1 cellular context compared by ENCODE assay signal in the genomic region with DNA sequence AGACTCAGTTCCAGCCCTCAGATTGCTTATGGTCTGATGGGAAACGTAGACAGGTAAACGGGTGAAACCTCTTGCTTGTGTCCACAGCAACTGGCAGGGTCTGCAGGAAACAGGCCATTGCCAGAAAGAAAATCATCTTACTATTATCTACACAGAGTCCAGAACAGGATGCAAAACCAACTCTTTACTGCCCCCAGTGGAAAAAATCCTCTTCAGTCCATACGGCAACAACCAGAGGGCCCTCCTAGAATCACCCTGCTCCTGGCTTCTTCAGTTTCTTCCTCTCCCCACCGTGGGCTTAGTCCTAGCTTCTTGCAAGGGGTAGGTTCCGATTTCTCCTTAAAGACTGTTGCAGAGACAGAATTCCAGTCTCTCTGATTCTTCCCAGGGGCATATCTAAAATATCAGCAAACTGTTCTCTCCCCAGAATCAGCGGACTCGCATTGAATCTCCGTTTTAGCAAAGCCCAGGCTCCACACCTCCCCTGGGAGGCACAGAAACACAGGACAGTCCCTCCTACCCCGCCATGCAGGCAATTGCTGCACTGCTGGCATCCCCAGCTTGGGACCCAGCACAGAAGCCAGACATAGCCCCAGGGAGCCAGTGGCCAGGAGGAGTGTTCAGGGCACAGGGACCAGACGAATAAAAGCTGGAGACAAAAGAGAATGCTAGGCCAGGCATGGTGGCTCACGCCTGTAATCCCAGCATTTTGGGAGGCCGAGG.
TF ChIP-seq lines count a peak whose summit lies in the region.

No MANE protein-coding gene starts in this region.

TF ChIP-seq in HepG2, 621 proteins besides CTCF, POLR2A, EP300 and RAD21 (continued from another document):
- TF ChIP-seq, protein P1, sequence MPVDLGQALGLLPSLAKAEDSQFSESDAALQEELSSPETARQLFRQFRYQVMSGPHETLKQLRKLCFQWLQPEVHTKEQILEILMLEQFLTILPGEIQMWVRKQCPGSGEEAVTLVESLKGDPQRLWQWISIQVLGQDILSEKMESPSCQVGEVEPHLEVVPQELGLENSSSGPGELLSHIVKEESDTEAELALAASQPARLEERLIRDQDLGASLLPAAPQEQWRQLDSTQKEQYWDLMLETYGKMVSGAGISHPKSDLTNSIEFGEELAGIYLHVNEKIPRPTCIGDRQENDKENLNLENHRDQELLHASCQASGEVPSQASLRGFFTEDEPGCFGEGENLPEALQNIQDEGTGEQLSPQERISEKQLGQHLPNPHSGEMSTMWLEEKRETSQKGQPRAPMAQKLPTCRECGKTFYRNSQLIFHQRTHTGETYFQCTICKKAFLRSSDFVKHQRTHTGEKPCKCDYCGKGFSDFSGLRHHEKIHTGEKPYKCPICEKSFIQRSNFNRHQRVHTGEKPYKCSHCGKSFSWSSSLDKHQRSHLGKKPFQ (CRISPR knock-in tag; IDR thresholded peaks at IDR 0.05; ENCODE audit: insufficient replicate concordance), result no peak
- TF ChIP-seq ZNF292 (CRISPR knock-in tag; IDR thresholded peaks at IDR 0.05; ENCODE audit: borderline replicate concordance, low read depth) (no peak), BRD4 (CRISPR knock-in tag; IDR thresholded peaks at IDR 0.05) (no peak), TBX2 (CRISPR knock-in tag; IDR thresholded peaks at IDR 0.05; ENCODE audit: borderline replicate concordance) (no peak), ELF3 (CRISPR knock-in tag; IDR thresholded peaks at IDR 0.05) (0 out of 2 replicates have a peak, but pooled peaks have one; percentile 24), ZNF143 (CRISPR knock-in tag; IDR thresholded peaks at IDR 0.05) (no peak), SRY (CRISPR knock-in tag; IDR thresholded peaks at IDR 0.05) (no peak), MED1 (CRISPR knock-in tag; IDR thresholded peaks at IDR 0.05) (0 out of 2 replicates have a peak, but pooled peaks have one; percentile 15), HNRNPK (IDR thresholded peaks at IDR 0.05; ENCODE audit: low read depth, low read length, poor library complexity, severe bottlenecking) (no peak), PHF20 (CRISPR knock-in tag; IDR thresholded peaks at IDR 0.05) (no peak), STAG1 (CRISPR knock-in tag; IDR thresholded peaks at IDR 0.05) (peak; percentile 71), GATA4 (IDR thresholded peaks at IDR 0.05; ENCODE audit: borderline replicate concordance, low read depth) (no peak), ZNF772 (CRISPR knock-in tag; IDR thresholded peaks at IDR 0.05) (0 out of 2 replicates have a peak, but pooled peaks have one; percentile 29), ARNTL (CRISPR knock-in tag; IDR thresholded peaks at IDR 0.05) (no peak), SMC3 (IDR thresholded peaks at IDR 0.05; ENCODE audit: low read length) (peak; percentile 47; the same call in 1 of the 2 replicates), ZNF619 (CRISPR knock-in tag; IDR thresholded peaks at IDR 0.05) (0 out of 2 replicates have a peak, but pooled peaks have one; percentile 50), GATAD2A (CRISPR knock-in tag; IDR thresholded peaks at IDR 0.05) (no peak), CBFB (CRISPR knock-in tag; IDR thresholded peaks at IDR 0.05) (no peak), ZNF660 (CRISPR knock-in tag; IDR thresholded peaks at IDR 0.05; ENCODE audit: borderline replicate concordance, low read depth) (no peak), CAMTA2 (CRISPR knock-in tag; IDR thresholded peaks at IDR 0.05; ENCODE audit: borderline replicate concordance) (no peak), SATB2 (CRISPR knock-in tag; IDR thresholded peaks at IDR 0.05) (no peak), TEAD3 (CRISPR knock-in tag; optimal IDR thresholded peaks at IDR 0.05; ENCODE audit: borderline replicate concordance) (peak; percentile 99), ZNF841 (CRISPR knock-in tag; IDR thresholded peaks at IDR 0.05; ENCODE audit: borderline replicate concordance) (no peak), ZNF337 (CRISPR knock-in tag; IDR thresholded peaks at IDR 0.05; ENCODE audit: borderline replicate concordance, low read depth) (no peak)
- TF ChIP-seq, protein P2, sequence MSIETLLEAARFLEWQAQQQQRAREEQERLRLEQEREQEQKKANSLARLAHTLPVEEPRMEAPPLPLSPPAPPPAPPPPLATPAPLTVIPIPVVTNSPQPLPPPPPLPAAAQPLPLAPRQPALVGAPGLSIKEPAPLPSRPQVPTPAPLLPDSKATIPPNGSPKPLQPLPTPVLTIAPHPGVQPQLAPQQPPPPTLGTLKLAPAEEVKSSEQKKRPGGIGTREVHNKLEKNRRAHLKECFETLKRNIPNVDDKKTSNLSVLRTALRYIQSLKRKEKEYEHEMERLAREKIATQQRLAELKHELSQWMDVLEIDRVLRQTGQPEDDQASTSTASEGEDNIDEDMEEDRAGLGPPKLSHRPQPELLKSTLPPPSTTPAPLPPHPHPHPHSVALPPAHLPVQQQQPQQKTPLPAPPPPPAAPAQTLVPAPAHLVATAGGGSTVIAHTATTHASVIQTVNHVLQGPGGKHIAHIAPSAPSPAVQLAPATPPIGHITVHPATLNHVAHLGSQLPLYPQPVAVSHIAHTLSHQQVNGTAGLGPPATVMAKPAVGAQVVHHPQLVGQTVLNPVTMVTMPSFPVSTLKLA (IDR thresholded peaks at IDR 0.05), result no peak
- TF ChIP-seq, protein P3, sequence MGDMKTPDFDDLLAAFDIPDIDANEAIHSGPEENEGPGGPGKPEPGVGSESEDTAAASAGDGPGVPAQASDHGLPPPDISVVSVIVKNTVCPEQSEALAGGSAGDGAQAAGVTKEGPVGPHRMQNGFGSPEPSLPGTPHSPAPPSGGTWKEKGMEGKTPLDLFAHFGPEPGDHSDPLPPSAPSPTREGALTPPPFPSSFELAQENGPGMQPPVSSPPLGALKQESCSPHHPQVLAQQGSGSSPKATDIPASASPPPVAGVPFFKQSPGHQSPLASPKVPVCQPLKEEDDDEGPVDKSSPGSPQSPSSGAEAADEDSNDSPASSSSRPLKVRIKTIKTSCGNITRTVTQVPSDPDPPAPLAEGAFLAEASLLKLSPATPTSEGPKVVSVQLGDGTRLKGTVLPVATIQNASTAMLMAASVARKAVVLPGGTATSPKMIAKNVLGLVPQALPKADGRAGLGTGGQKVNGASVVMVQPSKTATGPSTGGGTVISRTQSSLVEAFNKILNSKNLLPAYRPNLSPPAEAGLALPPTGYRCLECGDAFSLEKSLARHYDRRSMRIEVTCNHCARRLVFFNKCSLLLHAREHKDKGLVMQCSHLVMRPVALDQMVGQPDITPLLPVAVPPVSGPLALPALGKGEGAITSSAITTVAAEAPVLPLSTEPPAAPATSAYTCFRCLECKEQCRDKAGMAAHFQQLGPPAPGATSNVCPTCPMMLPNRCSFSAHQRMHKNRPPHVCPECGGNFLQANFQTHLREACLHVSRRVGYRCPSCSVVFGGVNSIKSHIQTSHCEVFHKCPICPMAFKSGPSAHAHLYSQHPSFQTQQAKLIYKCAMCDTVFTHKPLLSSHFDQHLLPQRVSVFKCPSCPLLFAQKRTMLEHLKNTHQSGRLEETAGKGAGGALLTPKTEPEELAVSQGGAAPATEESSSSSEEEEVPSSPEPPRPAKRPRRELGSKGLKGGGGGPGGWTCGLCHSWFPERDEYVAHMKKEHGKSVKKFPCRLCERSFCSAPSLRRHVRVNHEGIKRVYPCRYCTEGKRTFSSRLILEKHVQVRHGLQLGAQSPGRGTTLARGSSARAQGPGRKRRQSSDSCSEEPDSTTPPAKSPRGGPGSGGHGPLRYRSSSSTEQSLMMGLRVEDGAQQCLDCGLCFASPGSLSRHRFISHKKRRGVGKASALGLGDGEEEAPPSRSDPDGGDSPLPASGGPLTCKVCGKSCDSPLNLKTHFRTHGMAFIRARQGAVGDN (CRISPR knock-in tag; IDR thresholded peaks at IDR 0.05), result peak; percentile 26; the same call in 1 of the 2 replicates
